17 cellular contexts compared by ENCODE assay signal in the genomic region with DNA sequence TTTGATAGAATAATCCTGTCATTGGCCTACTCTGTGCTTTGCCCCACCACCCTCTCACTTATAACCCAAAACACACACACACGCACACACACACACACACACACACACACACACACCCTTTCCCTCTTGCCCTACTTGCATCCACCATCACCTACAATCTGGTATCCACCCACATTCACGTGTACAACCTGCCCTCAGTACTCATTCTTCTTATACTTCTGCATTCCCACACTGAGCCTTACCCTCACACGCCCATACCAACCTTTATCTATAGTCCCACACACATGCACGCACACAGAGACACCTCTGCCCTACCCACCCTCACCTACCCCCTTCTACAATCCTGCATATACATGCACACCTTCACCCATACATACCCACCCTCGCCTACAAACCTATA. TPM values are rescaled to one million over a fixed set of nuclear protein-coding genes. Genes with fewer than 3 reads are reported as not detected.
DNase-seq lines count a peak whose midpoint lies in the region; FAIRE-seq and TF ChIP-seq lines count a peak whose summit lies in the region.
"Had no signal": no experiment of that assay in that cellular context is flagged by ENCODE, and none has a peak within 500 bp of the region (broad histone marks: within the 10 kb centered on the region; RNA-seq: fewer than 3 reads in every experiment).

No MANE protein-coding gene starts in this region.

- no peak overlapping the region for H3K27ac Mint-ChIP-seq in glutamatergic neuron (ENCODE audit: unreplicated experiment)
- H3K27ac Mint-ChIP-seq: CD4-positive, alpha-beta memory T cell; H9 had no signal

- DNase-seq in colonic mucosa (peak; percentile 51), small intestine (peak; percentile 72), NCI-H82 (lab: John Stamatoyannopoulos, UW) (no peak), glutamatergic neuron (no peak), HAP-1 (ENCODE audit: low spot score in 2 of 2) (no peak), NCI-H1105 treated with DMSO at 0.1 percent for 48 hours (lab: John Stamatoyannopoulos, UW) (no peak)
- DNase-seq: C1 segment of cervical spinal cord; Calu3; CD4-positive, alpha-beta memory T cell; COR-L47; DMS53; DMS79 treated with DMSO at 0.1 percent for 48 hours; GF-D8; GM23248; H9 had no signal

- H3K4me3 ChIP-seq in colonic mucosa, result no peak overlapping the region
- peak overlapping the region in 1 of 2 donors; percentile 58 for H3K4me3 ChIP-seq in mucosa of rectum (ENCODE audit: low read length in 2 of 2)
- H3K4me3 ChIP-seq in small intestine (ENCODE audit: low read depth in 1 of 2, low read length in 2 of 2), result no peak overlapping the region
- no peak overlapping the region for H3K4me3 ChIP-seq in HAP-1
- H3K4me3 ChIP-seq: GM23248 had no signal

- H3K9ac ChIP-seq in colonic mucosa (ENCODE audit: low read depth in 2 of 2, low read length in 2 of 2) (peak overlapping the region in 1 of 2 donors; percentile 19), mucosa of rectum (ENCODE audit: low read depth in 1 of 2, low read length in 2 of 2) (no peak overlapping the region)
- H3K9ac ChIP-seq: GM23248 had no signal

- no peak for FAIRE-seq in small intestine (lab: Jason Lieb, UNC)
- FAIRE-seq: GM12891 had no signal

- H3K27ac ChIP-seq in colonic mucosa (no peak overlapping the region), mucosa of rectum (ENCODE audit: low read depth in 2 of 2, low read length in 2 of 2) (peak overlapping the region; percentile 13 to 91), small intestine (ENCODE audit: low read depth in 1 of 2, low read length in 1 of 2) (no peak overlapping the region)
- H3K27ac ChIP-seq: GM23248 had no signal

- no peaks in the 10 kb centered on the region for H3K4me1 Mint-ChIP-seq in glutamatergic neuron (ENCODE audit: low read depth, unreplicated experiment)
- H3K4me1 Mint-ChIP-seq: CD4-positive, alpha-beta memory T cell had no signal

- WGBS in small intestine, 3 donors, result 57 to 67% (median 57%) methylated on average over 5 of the region's 5 CpGs

- no peak for TF ChIP-seq CTCF in colonic mucosa (IDR thresholded peaks at IDR 0.05)
- TF ChIP-seq CTCF in glutamatergic neuron (IDR thresholded peaks at IDR 0.05; ENCODE audit: partially characterized antibody, unreplicated experiment), result no peak

- intact Hi-C loops in colonic mucosa (cut with DNase I), result no loop called here

- H3K4me3 Mint-ChIP-seq in glutamatergic neuron (ENCODE audit: unreplicated experiment), result no peak overlapping the region
- H3K4me3 Mint-ChIP-seq: CD4-positive, alpha-beta memory T cell; H9 had no signal

- H3K4me1 ChIP-seq in colonic mucosa, result no peaks in the 10 kb centered on the region
- peaks cover 4 to 7% of the 10 kb centered on the region in 2 donors for H3K4me1 ChIP-seq in mucosa of rectum (ENCODE audit: control insufficient read depth in 2 of 2, insufficient read depth in 2 of 2, low read length in 2 of 2)
- no peaks in the 10 kb centered on the region for H3K4me1 ChIP-seq in small intestine (ENCODE audit: control insufficient read depth in 2 of 2, insufficient read depth in 1 of 2, low read depth in 1 of 2, low read length in 1 of 2)
- peaks cover 3% of the 10 kb centered on the region; the same call in 1 of the 2 replicates for H3K4me1 ChIP-seq in HAP-1

- H3K27me3 Mint-ChIP-seq in glutamatergic neuron (ENCODE audit: unreplicated experiment), result no peaks in the 10 kb centered on the region

- H3K36me3 ChIP-seq in colonic mucosa (no peaks in the 10 kb centered on the region), mucosa of rectum (ENCODE audit: control insufficient read depth in 2 of 2, insufficient read depth in 2 of 2, low read length in 2 of 2) (no peaks in the 10 kb centered on the region), small intestine (ENCODE audit: control insufficient read depth in 2 of 2, insufficient read depth in 2 of 2, low read length in 2 of 2) (no peaks in the 10 kb centered on the region), HAP-1 (replicated peaks) (no peaks in the 10 kb centered on the region)

- H3K9me3 ChIP-seq in colonic mucosa, result no peaks in the 10 kb centered on the region
- H3K9me3 ChIP-seq in mucosa of rectum (ENCODE audit: control insufficient read depth in 2 of 2, low read length in 2 of 2), result no peaks in the 10 kb centered on the region
- no peaks in the 10 kb centered on the region for H3K9me3 ChIP-seq in small intestine (ENCODE audit: control insufficient read depth, low read depth)
- no peaks in the 10 kb centered on the region for H3K9me3 ChIP-seq in HAP-1

- in situ Hi-C loops in HAP-1 (cut with MboI; ENCODE audit: low sequenced_read_pairs), result loop anchor here (25.0 kb wide), 1 partner anchor 307 kb away; no protein-coding TSS in a partner anchor

- H3K36me3 Mint-ChIP-seq in glutamatergic neuron (ENCODE audit: unreplicated experiment), result peaks cover 10% of the 10 kb centered on the region
- H3K36me3 Mint-ChIP-seq: CD4-positive, alpha-beta memory T cell had no signal

- H3K9me3 Mint-ChIP-seq in glutamatergic neuron (ENCODE audit: unreplicated experiment), result no peaks in the 10 kb centered on the region
- H3K9me3 Mint-ChIP-seq: H9 had no signal

- H3K27me3 ChIP-seq in colonic mucosa (no peaks in the 10 kb centered on the region), mucosa of rectum (ENCODE audit: control insufficient read depth in 2 of 2, insufficient read depth in 2 of 2, low read length in 2 of 2) (no peaks in the 10 kb centered on the region), small intestine (ENCODE audit: control insufficient read depth in 2 of 2, insufficient read depth in 2 of 2, low read length in 2 of 2) (no peaks in the 10 kb centered on the region), HAP-1 (ENCODE audit: low read depth) (no peaks in the 10 kb centered on the region; the same call in 1 of the 2 replicates)

RNA-seq across cellular contexts. Expression of a gene that starts 10.8 kb away (rescaled TPM):
- total RNA-seq in colonic mucosa, result 100 to 1,000 TPM; 609 to 801 TPM
- 100 to 1,000 TPM; 202 to 509 (median 443) TPM for polyA plus RNA-seq in small intestine
- 179 TPM for total RNA-seq in glutamatergic neuron (ENCODE audit: unreplicated experiment)

Comparison
In these comparisons a context has a peak if more than half of its experiments do, and no peak if none do; other contexts are left out.
1. DNase-seq: peak in colonic mucosa (single experiment) and small intestine (single experiment); none in NCI-H82 (single experiment), glutamatergic neuron (single experiment), HAP-1 (0 of 2) and NCI-H1105 treated with DMSO at 0.1 percent for 48 hours (single experiment).
2. H3K27ac ChIP-seq: peak in mucosa of rectum (2 of 2); none in colonic mucosa (single experiment) and small intestine (0 of 2).